ENCODE assay signal across 22 cellular contexts in the genomic region with DNA sequence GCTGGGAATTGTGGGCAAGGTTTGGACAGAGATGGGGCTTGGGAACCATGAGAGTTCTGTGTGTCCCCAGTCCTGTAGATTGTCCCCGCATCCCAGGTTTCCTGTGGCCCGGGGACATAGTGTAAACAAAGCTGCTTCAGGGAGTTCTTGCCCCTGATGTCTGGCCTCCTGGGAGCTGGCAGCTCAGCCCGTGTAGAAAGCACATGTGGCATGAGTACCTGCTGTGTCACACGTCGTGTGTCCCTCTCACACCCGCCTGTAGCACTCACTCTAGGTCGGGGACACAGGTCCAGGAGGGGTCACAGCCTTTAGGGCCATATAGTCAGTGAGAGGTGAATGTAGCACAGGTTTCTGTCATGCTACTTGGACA. TPM values are rescaled to one million over a fixed set of nuclear protein-coding genes. Genes with fewer than 3 reads are reported as not detected.
DNase-seq lines count a peak whose midpoint lies in the region; ATAC-seq, FAIRE-seq and TF ChIP-seq lines count a peak whose summit lies in the region.
"Had no signal": no experiment of that assay in that cellular context is flagged by ENCODE, and none has a peak within 500 bp of the region (broad histone marks: within the 10 kb centered on the region; RNA-seq: fewer than 3 reads in every experiment).

No MANE protein-coding gene starts in this region.

- H3K4me2 ChIP-seq in HepG2 (ENCODE audit: low read depth, low read length) (peak overlapping the region; percentile 83), neural progenitor cell (no peak overlapping the region)

- H3K4me3 ChIP-seq in HepG2 (replicated peaks in 1 of 3; ENCODE audit: insufficient read depth in 1 of 3, low read depth in 2 of 3, low read length in 3 of 3) (peak overlapping the region in 2 of 3 experiments; percentile 29 to 62; a peak in 3 of 6 replicates), right lobe of liver (no peak overlapping the region), colonic mucosa (no peak overlapping the region), neural progenitor cell (no peak overlapping the region)
- H3K4me3 ChIP-seq: GM23248, heart right ventricle, psoas muscle, skin epidermis had no signal

- no peaks in the 10 kb centered on the region for H4K20me1 ChIP-seq in HepG2 (ENCODE audit: insufficient read depth, low read length)
- peaks cover 53% of the 10 kb centered on the region for H4K20me1 ChIP-seq in neural progenitor cell (ENCODE audit: low read depth)

- TF ChIP-seq EP300 in HepG2 (IDR thresholded peaks at IDR 0.05; ENCODE audit: low read depth in 2 of 2, low read length in 2 of 2): no peak
- TF ChIP-seq EP300 in HepG2 (CRISPR knock-in tag; IDR thresholded peaks at IDR 0.05; ENCODE audit: borderline replicate concordance): no peak

- BruUV-seq in HepG2 (replicated peaks; lab: Mats Ljungman, UMichigan): no TSS peak

- H2AFZ ChIP-seq in HepG2 (ENCODE audit: low read length) (no peak overlapping the region), neural progenitor cell (replicated peaks) (no peak overlapping the region)
- H2AFZ ChIP-seq: GM23248 had no signal

- peaks cover 5% of the 10 kb centered on the region for H3F3A ChIP-seq in neural progenitor cell (ENCODE audit: low read depth)

- FAIRE-seq in HepG2 (lab: Jason Lieb, UNC): no peak

- intact Hi-C loops in HepG2 (cut with micrococcal nuclease; ENCODE audit: unreplicated experiment) (no loop called here), right lobe of liver (cut with DNase I) (no loop called here), colonic mucosa (cut with DNase I) (no loop called here)

- no peaks in the 10 kb centered on the region for H3K36me3 ChIP-seq in HepG2 (replicated peaks in 1 of 2; ENCODE audit: control insufficient read depth in 1 of 2, insufficient read depth in 2 of 2, low read length in 2 of 2)
- H3K36me3 ChIP-seq in right lobe of liver: no peaks in the 10 kb centered on the region
- no peaks in the 10 kb centered on the region for H3K36me3 ChIP-seq in colonic mucosa
- no peaks in the 10 kb centered on the region for H3K36me3 ChIP-seq in neural progenitor cell
- H3K36me3 ChIP-seq: heart right ventricle had no signal

- H3K9ac ChIP-seq in HepG2 (ENCODE audit: insufficient read depth, low read depth, low read length): peak overlapping the region; percentile 63
- H3K9ac ChIP-seq in colonic mucosa (ENCODE audit: low read depth in 2 of 2, low read length in 2 of 2): peak overlapping the region in 1 of 2 donors; percentile 57
- H3K9ac ChIP-seq in neural progenitor cell: no peak overlapping the region
- H3K9ac ChIP-seq: GM23248 had no signal

- H3K4me3 Mint-ChIP-seq in neural progenitor cell: no peak overlapping the region
- H3K4me3 Mint-ChIP-seq: activated naive CD8-positive, alpha-beta T cell; naive B cell; T-helper 2 cell treated with Interferon-gamma antibody and Interleukin-4, amounts not matched to agents 5 μg/mL and 100 μg/mL, for 36 hours had no signal

- H3K9me3 Mint-ChIP-seq in neural progenitor cell: no peaks in the 10 kb centered on the region
- H3K9me3 Mint-ChIP-seq: naive B cell; T-helper 2 cell treated with Interferon-gamma antibody and Interleukin-4, amounts not matched to agents 5 μg/mL and 100 μg/mL, for 36 hours had no signal

- in situ Hi-C loops in HepG2 (cut with HindIII; ENCODE audit: extremely low pct_ligation_motif_present, low pct_unique_long_range_greater_than_20kb): no loop called here

- TF ChIP-seq CTCF in HepG2 (CRISPR knock-in tag; IDR thresholded peaks at IDR 0.05) (no peak), right lobe of liver (IDR thresholded peaks at IDR 0.05) (no peak), colonic mucosa (IDR thresholded peaks at IDR 0.05) (no peak), neural progenitor cell (IDR thresholded peaks at IDR 0.05) (no peak)

- 14% methylated on average over 5 of the region's 7 CpGs for WGBS in HepG2 (ENCODE audit: low lambda C conversion rate)
- 50% methylated on average over 2 of the region's 7 CpGs for WGBS in right lobe of liver (ENCODE audit: insufficient coverage, low coverage, low lambda C conversion rate, missing lambda C conversion rate)

- no peak for TF ChIP-seq POLR2A in HepG2 (IDR thresholded peaks at IDR 0.05; ENCODE audit: insufficient read depth in 1 of 2, low read depth in 2 of 2, low read length in 2 of 2)
- no peak for TF ChIP-seq POLR2A in right lobe of liver (IDR thresholded peaks at IDR 0.05)

- no peak for DNase-seq in HepG2 (ENCODE audit: low spot score)
- no peak for DNase-seq in right lobe of liver
- no peak for DNase-seq in colonic mucosa
- DNase-seq in neural progenitor cell (ENCODE audit: low spot score): no peak
- DNase-seq in dedifferentiated amniotic fluid mesenchymal stem cell (ENCODE audit: extremely low spot score): no peak
- DNase-seq in MV-4-11 (lab: John Stamatoyannopoulos, UW): no peak
- no peak for DNase-seq in NCI-H1436 (lab: John Stamatoyannopoulos, UW)
- DNase-seq: activated T-cell treated with anti-CD3 and anti-CD28 coated beads, Interleukin-2, amount 50 U/mL, for 48 hours; GM23248; Karpas-422; naive B cell; NCI-H2227 treated with DMSO at 0.1 percent for 48 hours; stimulated activated CD4-positive, alpha-beta T cell treated with anti-CD3 and anti-CD28 coated beads, Interleukin-4, amount 100 ng/mL, for 1 hour had no signal

- H3K4me1 ChIP-seq in HepG2 (ENCODE audit: insufficient read depth, low read length) (peaks cover 66% of the 10 kb centered on the region), right lobe of liver (peaks cover 0 to 9% (median 0%) of the 10 kb centered on the region in 4 donors), colonic mucosa (peaks cover 31% of the 10 kb centered on the region), neural progenitor cell (peaks cover 18% of the 10 kb centered on the region)
- H3K4me1 ChIP-seq: psoas muscle had no signal

- peaks cover 24% of the 10 kb centered on the region for H3K4me1 Mint-ChIP-seq in neural progenitor cell

- peak overlapping the region; percentile 79 for H3K27ac ChIP-seq in HepG2 (ENCODE audit: extremely low read length, insufficient read depth, low read length)
- H3K27ac ChIP-seq in right lobe of liver: no peak overlapping the region
- H3K27ac ChIP-seq in colonic mucosa: peak overlapping the region; percentile 66
- no peak overlapping the region for H3K27ac ChIP-seq in neural progenitor cell
- H3K27ac ChIP-seq: GM23248, heart right ventricle, psoas muscle, skin epidermis had no signal

- CTCF ChIA-PET in HepG2 (lab: Yijun Ruan, JAX; ENCODE audit: low intra/inter-chr PET ratio, low total read pairs): no interaction called here

- H3K36me3 Mint-ChIP-seq in neural progenitor cell: no peaks in the 10 kb centered on the region
- H3K36me3 Mint-ChIP-seq: activated naive CD8-positive, alpha-beta T cell; naive B cell had no signal

- peak; percentile 14 for ATAC-seq in HepG2
- ATAC-seq in right lobe of liver: no peak
- ATAC-seq: activated CD4-positive, CD25-positive, alpha-beta regulatory T cell treated with anti-CD3 and anti-CD28 coated beads, Interleukin-2, amount 50 U/mL, for 24 hours; Panc1 had no signal

- no peaks in the 10 kb centered on the region for H3K27me3 ChIP-seq in HepG2 (ENCODE audit: control insufficient read depth in 1 of 2, insufficient read depth in 2 of 2, low read length in 2 of 2)
- no peaks in the 10 kb centered on the region for H3K27me3 ChIP-seq in right lobe of liver
- H3K27me3 ChIP-seq in colonic mucosa: no peaks in the 10 kb centered on the region
- H3K27me3 ChIP-seq in neural progenitor cell: no peaks in the 10 kb centered on the region
- H3K27me3 ChIP-seq: heart right ventricle had no signal

- H3K27me3 Mint-ChIP-seq in neural progenitor cell (ENCODE audit: insufficient read depth, low read depth): no peaks in the 10 kb centered on the region
- H3K27me3 Mint-ChIP-seq: activated naive CD8-positive, alpha-beta T cell; naive B cell had no signal

- H3K27ac Mint-ChIP-seq in neural progenitor cell: peak overlapping the region; percentile 90
- H3K27ac Mint-ChIP-seq: activated naive CD8-positive, alpha-beta T cell; naive B cell; T-helper 2 cell treated with Interferon-gamma antibody and Interleukin-4, amounts not matched to agents 5 μg/mL and 100 μg/mL, for 36 hours had no signal

- H3K9me3 ChIP-seq in HepG2 (ENCODE audit: low read length) (no peaks in the 10 kb centered on the region), right lobe of liver (no peaks in the 10 kb centered on the region), colonic mucosa (no peaks in the 10 kb centered on the region), neural progenitor cell (ENCODE audit: low read depth) (no peaks in the 10 kb centered on the region)
- H3K9me3 ChIP-seq: heart right ventricle, psoas muscle had no signal

- H3K79me2 ChIP-seq in HepG2 (ENCODE audit: insufficient read depth, low read length) (peaks cover 13% of the 10 kb centered on the region), neural progenitor cell (ENCODE audit: low read depth) (no peaks in the 10 kb centered on the region)

- no peak for TF ChIP-seq RAD21 in HepG2 (CRISPR knock-in tag; IDR thresholded peaks at IDR 0.05)

- POLR2A ChIA-PET in HepG2 (lab: Yijun Ruan, JAX): interaction anchor here (1.0 to 2.2 kb wide), 9 partner anchors 10 to 169 kb away, joined by 3 to 9 read pairs (median 4); a partner anchor contains a TSS

RNA-seq across cellular contexts. Expression of a gene that starts 50.0 kb away (rescaled TPM):
- total RNA-seq in HepG2 (2016; rRNA removed; fragmentation: Illumina TruSeq; extraction: Trizol) (0.04 TPM in 1 of 2 replicates, not detected in the other), right lobe of liver (under 1 TPM in 2 of 6 experiments, not detected in 4; 0.11 to 0.31 TPM), colonic mucosa (under 1 TPM in 1 of 2 donors, not detected in 1; 0.13 TPM), neural progenitor cell (ENCODE audit: low replicate concordance) (not detected in 2 replicates)
- total RNA-seq in HepG2 (2016; cell fraction: cytosol; rRNA removed; fragmentation: Illumina TruSeq; extraction: Trizol; ENCODE audit: low read depth): not detected in 2 replicates
- 0.04 TPM in 1 of 2 replicates, not detected in the other for total RNA-seq in HepG2 (2016; cell fraction: insoluble cytoplasmic fraction; rRNA removed; fragmentation: Illumina TruSeq; extraction: Trizol)
- not detected in 2 replicates for total RNA-seq in HepG2 (2016; cell fraction: membrane; rRNA removed; fragmentation: Illumina TruSeq; extraction: Trizol)
- total RNA-seq in HepG2 (2016; cell fraction: nucleus; rRNA removed; fragmentation: Illumina TruSeq; extraction: Trizol): not detected in 2 replicates
- polyA plus RNA-seq in HepG2 (2011; rRNA removed): 0.13 and 0.16 TPM in 2 replicates
- polyA plus RNA-seq in HepG2 (2011; cell fraction: cytosol; rRNA removed): 0.16 and 0.19 TPM in 2 replicates
- 0.23 and 0.37 TPM in 2 replicates for polyA plus RNA-seq in HepG2 (2011; cell fraction: nucleus; rRNA removed)
- 0.36 and 0.49 TPM in 2 replicates for polyA plus RNA-seq in HepG2 (2012)
- polyA plus RNA-seq in HepG2 (2016; cell fraction: cytosol; fragmentation: Illumina TruSeq; extraction: Trizol; ENCODE audit: low read depth): not detected in 2 replicates
- polyA plus RNA-seq in HepG2 (2016; cell fraction: insoluble cytoplasmic fraction; fragmentation: Illumina TruSeq; extraction: Trizol; ENCODE audit: low read depth): not detected in 2 replicates
- polyA plus RNA-seq in HepG2 (2016; cell fraction: membrane; fragmentation: Illumina TruSeq; extraction: Trizol; ENCODE audit: low read depth): 0.08 TPM in 1 of 2 replicates, not detected in the other
- polyA plus RNA-seq in HepG2 (2016; cell fraction: nucleus; fragmentation: Illumina TruSeq; extraction: Trizol; ENCODE audit: insufficient read depth, low read depth): 0.31 and 0.66 TPM in 2 replicates
- not detected in 2 replicates for polyA minus RNA-seq in HepG2 (2011; rRNA and poly(A)+ RNA removed; ENCODE audit: low replicate concordance)
- polyA minus RNA-seq in HepG2 (2011; cell fraction: cytosol; rRNA and poly(A)+ RNA removed): not detected in 2 replicates
- polyA minus RNA-seq in HepG2 (2011; cell fraction: nucleus; rRNA and poly(A)+ RNA removed): not detected in 2 replicates
- total RNA-seq: HT-29, lung microvascular endothelial cell had no signal

RNA-seq across cellular contexts. Expression of a gene that starts 57.6 kb away (rescaled TPM):
- 1.3 and 2.0 TPM in 2 replicates for total RNA-seq in HepG2 (2016; rRNA removed; fragmentation: Illumina TruSeq; extraction: Trizol)
- total RNA-seq in HepG2 (2016; cell fraction: cytosol; rRNA removed; fragmentation: Illumina TruSeq; extraction: Trizol; ENCODE audit: low read depth): 1.1 and 1.4 TPM in 2 replicates
- 1.7 and 2.3 TPM in 2 replicates for total RNA-seq in HepG2 (2016; cell fraction: insoluble cytoplasmic fraction; rRNA removed; fragmentation: Illumina TruSeq; extraction: Trizol)
- total RNA-seq in HepG2 (2016; cell fraction: membrane; rRNA removed; fragmentation: Illumina TruSeq; extraction: Trizol): 2.2 TPM in 2 replicates
- 3.1 and 3.5 TPM in 2 replicates for total RNA-seq in HepG2 (2016; cell fraction: nucleus; rRNA removed; fragmentation: Illumina TruSeq; extraction: Trizol)
- polyA plus RNA-seq in HepG2 (2011; rRNA removed): 2.7 and 3.2 TPM in 2 replicates
- 0.50 and 0.95 TPM in 2 replicates for polyA plus RNA-seq in HepG2 (2011; cell fraction: cytosol; rRNA removed)
- 31.6 and 41.4 TPM in 2 replicates for polyA plus RNA-seq in HepG2 (2011; cell fraction: nucleus; rRNA removed)
- 6.5 and 6.6 TPM in 2 replicates for polyA plus RNA-seq in HepG2 (2012)
- 2.6 and 2.8 TPM in 2 replicates for polyA plus RNA-seq in HepG2 (2016; cell fraction: cytosol; fragmentation: Illumina TruSeq; extraction: Trizol; ENCODE audit: low read depth)
- 5.0 and 6.1 TPM in 2 replicates for polyA plus RNA-seq in HepG2 (2016; cell fraction: insoluble cytoplasmic fraction; fragmentation: Illumina TruSeq; extraction: Trizol; ENCODE audit: low read depth)
- polyA plus RNA-seq in HepG2 (2016; cell fraction: membrane; fragmentation: Illumina TruSeq; extraction: Trizol; ENCODE audit: low read depth): 4.2 TPM in 2 replicates
- 17.9 and 20.5 TPM in 2 replicates for polyA plus RNA-seq in HepG2 (2016; cell fraction: nucleus; fragmentation: Illumina TruSeq; extraction: Trizol; ENCODE audit: insufficient read depth, low read depth)
- polyA minus RNA-seq in HepG2 (2011; rRNA and poly(A)+ RNA removed; ENCODE audit: low replicate concordance): 1.4 and 2.3 TPM in 2 replicates
- polyA minus RNA-seq in HepG2 (2011; cell fraction: cytosol; rRNA and poly(A)+ RNA removed): 2.1 and 2.7 TPM in 2 replicates
- polyA minus RNA-seq in HepG2 (2011; cell fraction: nucleus; rRNA and poly(A)+ RNA removed): 5.2 and 5.5 TPM in 2 replicates
- 1 to 10 TPM; 1.7 to 7.2 (median 4.9) TPM for total RNA-seq in right lobe of liver
- total RNA-seq in colonic mucosa: 10 to 100 TPM in 1 of 2 donors, 1 to 10 TPM in 1; 7.6 to 10.3 TPM
- 2.4 and 5.7 TPM in 2 replicates for total RNA-seq in neural progenitor cell (ENCODE audit: low replicate concordance)

Comparison
In these comparisons a context has a peak if more than half of its experiments do, and no peak if none do; other contexts are left out.
1. H3K27ac ChIP-seq: peak in HepG2 (single experiment) and colonic mucosa (single experiment); none in right lobe of liver (0 of 3) and neural progenitor cell (single experiment).
2. H3K4me3 ChIP-seq: peak in HepG2 (2 of 3); none in right lobe of liver (0 of 3), colonic mucosa (single experiment) and neural progenitor cell (single experiment).